27 cellular contexts compared by ENCODE assay signal in the genomic region with DNA sequence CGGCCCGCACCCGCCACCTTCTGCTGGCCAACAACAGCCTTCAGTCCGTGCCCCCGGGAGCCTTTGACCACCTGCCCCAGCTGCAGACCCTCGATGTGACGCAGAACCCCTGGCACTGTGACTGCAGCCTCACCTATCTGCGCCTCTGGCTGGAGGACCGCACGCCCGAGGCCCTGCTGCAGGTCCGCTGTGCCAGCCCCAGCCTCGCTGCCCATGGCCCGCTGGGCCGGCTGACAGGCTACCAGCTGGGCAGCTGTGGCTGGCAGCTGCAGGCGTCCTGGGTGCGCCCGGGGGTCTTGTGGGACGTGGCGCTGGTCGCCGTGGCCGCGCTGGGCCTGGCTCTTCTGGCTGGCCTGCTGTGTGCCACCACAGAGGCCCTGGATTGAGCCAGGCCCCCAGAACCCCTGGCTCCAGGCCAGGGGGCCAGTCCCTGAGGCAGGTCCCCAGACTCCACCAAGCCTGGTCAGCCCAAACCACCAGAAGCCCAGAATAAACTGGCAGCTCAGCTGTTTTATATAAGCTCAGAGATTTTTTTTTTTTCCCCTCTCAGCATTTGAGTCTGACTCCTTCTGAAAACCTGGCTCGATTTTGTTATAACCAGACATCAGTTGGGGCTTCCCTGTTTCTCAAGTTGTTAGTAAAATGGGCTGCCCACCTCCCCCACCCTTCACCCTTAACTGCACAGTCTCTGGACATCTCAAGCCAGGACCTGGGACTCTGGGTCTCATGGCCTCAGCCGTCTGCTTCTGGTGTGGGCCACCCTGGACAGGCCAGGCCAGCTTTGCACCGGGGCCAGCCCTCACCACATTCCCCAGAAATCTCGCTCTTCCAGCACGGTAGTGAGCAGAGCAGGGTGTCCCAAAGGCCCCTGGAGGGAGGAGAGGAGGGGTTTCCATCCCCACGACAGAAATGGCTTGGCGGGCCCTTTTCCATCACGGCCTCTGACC. TPM values are rescaled to one million over a fixed set of nuclear protein-coding genes. Genes with fewer than 3 reads are reported as not detected.
"Had no signal": no experiment of that assay in that cellular context is flagged by ENCODE, and none has a peak within 500 bp of the region (broad histone marks: within the 10 kb centered on the region; RNA-seq: fewer than 3 reads in every experiment).

No MANE protein-coding gene starts in this region.

- H3K27ac ChIP-seq: foreskin keratinocyte, ovary, psoas muscle, suprapubic skin, upper lobe of left lung had no signal

- H3K9me3 Mint-ChIP-seq: activated B cell treated with CpG ODN at 0.5 μM for 24 hours; activated CD4-positive, alpha-beta memory T cell treated with anti-CD3 and anti-CD28 coated beads, Interleukin-2, amount 10 ng/mL, durations not matched to agents 7 days and 5 days; brain; naive B cell; neural crest cell; stimulated activated naive CD8-positive, alpha-beta T cell treated with anti-CD3 and anti-CD28 coated beads, Interleukin-15, amount 100 ng/mL, for 72 hours had no signal

- H3K9me3 ChIP-seq: ovary, psoas muscle, suprapubic skin, upper lobe of left lung had no signal

- ATAC-seq: activated CD8-positive, alpha-beta memory T cell treated with anti-CD3 and anti-CD28 coated beads, Interleukin-2, amount 10 ng/mL, durations not matched to agents 7 days and 5 days; foreskin keratinocyte; psoas muscle; right cardiac atrium; stimulated activated naive CD8-positive, alpha-beta T cell treated with anti-CD3 and anti-CD28 coated beads, Interleukin-15, amount 100 ng/mL, for 72 hours had no signal

- H3K27ac Mint-ChIP-seq: activated B cell treated with CpG ODN at 0.5 μM for 24 hours; activated CD4-positive, alpha-beta memory T cell treated with anti-CD3 and anti-CD28 coated beads, Interleukin-2, amount 10 ng/mL, durations not matched to agents 7 days and 5 days; activated CD8-positive, alpha-beta memory T cell treated with anti-CD3 and anti-CD28 coated beads, Interleukin-2, amount 10 ng/mL, durations not matched to agents 7 days and 5 days; stimulated activated naive CD8-positive, alpha-beta T cell treated with anti-CD3 and anti-CD28 coated beads, Interleukin-15, amount 100 ng/mL, for 72 hours had no signal

- H3K27me3 ChIP-seq: ovary, suprapubic skin, upper lobe of left lung had no signal

- H3K4me1 ChIP-seq: foreskin keratinocyte, psoas muscle had no signal

- H3K36me3 Mint-ChIP-seq: activated CD8-positive, alpha-beta memory T cell treated with anti-CD3 and anti-CD28 coated beads, Interleukin-2, amount 10 ng/mL, durations not matched to agents 7 days and 5 days; brain; naive B cell had no signal

- H3K36me3 ChIP-seq: ovary, suprapubic skin, upper lobe of left lung had no signal

- H3K4me3 ChIP-seq: ovary, psoas muscle, suprapubic skin, upper lobe of left lung had no signal

- FAIRE-seq: colon, small intestine had no signal

- DNase-seq: activated B cell treated with CpG ODN at 0.5 μM for 24 hours; activated CD4-positive, alpha-beta memory T cell treated with anti-CD3 and anti-CD28 coated beads, Interleukin-2, amount 10 ng/mL, durations not matched to agents 7 days and 5 days; activated CD4-positive, alpha-beta T cell treated with anti-CD3 and anti-CD28 coated beads for 4 hours; activated CD8-positive, alpha-beta memory T cell treated with anti-CD3 and anti-CD28 coated beads, Interleukin-2, amount 10 ng/mL, durations not matched to agents 7 days and 5 days; central memory CD4-positive, alpha-beta T cell; foreskin keratinocyte; glutamatergic neuron; hippocampal formation; islet precursor cell; midbrain; naive B cell; right cardiac atrium; small intestine; stimulated activated CD4-positive, alpha-beta T cell treated with anti-CD3 and anti-CD28 coated beads, Interleukin-4, amount 100 ng/mL, for 1 hour; stimulated activated naive CD8-positive, alpha-beta T cell treated with anti-CD3 and anti-CD28 coated beads, Interleukin-15, amount 100 ng/mL, for 72 hours; T-helper 1 cell; T-helper 9 cell had no signal

RNA-seq across cellular contexts. Expression of a gene that starts 1.6 kb away (rescaled TPM):
- total RNA-seq: activated B cell treated with CpG ODN at 0.5 μM for 24 hours; activated CD4-positive, alpha-beta memory T cell treated with anti-CD3 and anti-CD28 coated beads, Interleukin-2, amount 10 ng/mL, durations not matched to agents 7 days and 5 days; activated CD8-positive, alpha-beta memory T cell treated with anti-CD3 and anti-CD28 coated beads, Interleukin-2, amount 10 ng/mL, durations not matched to agents 7 days and 5 days; epithelial cell of proximal tubule; fibroblast of lung; foreskin keratinocyte; lung microvascular endothelial cell; neural crest cell; ovary; psoas muscle; right cardiac atrium; suprapubic skin had no signal
- polyA plus RNA-seq: fibroblast of lung, foreskin keratinocyte, ovary, right cardiac atrium had no signal
